In the genomic region with DNA sequence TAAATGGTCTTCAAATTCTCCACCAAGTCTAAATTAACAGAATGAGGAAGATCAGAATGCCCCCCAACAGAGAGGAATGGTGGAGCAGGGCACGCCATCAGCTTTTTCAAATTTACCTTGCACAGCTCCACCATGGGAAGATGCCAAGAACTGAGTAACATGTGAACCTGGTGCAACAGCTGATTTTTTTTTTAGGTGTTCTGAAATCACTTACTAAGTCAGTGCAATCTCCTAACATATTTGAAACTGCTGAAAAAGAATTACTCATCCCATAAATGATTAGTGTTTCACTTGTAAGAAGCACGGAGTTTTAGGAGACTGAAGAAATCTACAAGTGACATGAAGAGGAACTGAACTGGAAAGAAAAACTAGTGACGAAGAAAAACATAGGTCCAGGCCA, we compare ENCODE assay signal across 10 cellular contexts. TPM values are rescaled to one million over a fixed set of nuclear protein-coding genes. Genes with fewer than 3 reads are reported as not detected.
DNase-seq lines count a peak whose midpoint lies in the region; ATAC-seq and TF ChIP-seq lines count a peak whose summit lies in the region.
"Had no signal": no experiment of that assay in that cellular context is flagged by ENCODE, and none has a peak within 500 bp of the region (broad histone marks: within the 10 kb centered on the region; RNA-seq: fewer than 3 reads in every experiment).

No MANE protein-coding gene starts in this region.

- DNase-seq in activated naive CD4-positive, alpha-beta T cell treated with anti-CD3 and anti-CD28 coated beads for 36 hours = peak; percentile 39
- DNase-seq in activated naive CD4-positive, alpha-beta T cell treated with anti-CD3 and anti-CD28 coated beads, Interleukin-2, amount 50 U/mL, for 16 hours = no peak
- DNase-seq in Kasumi-1 (lab: John Stamatoyannopoulos, UW) = no peak
- DNase-seq in NCI-H128 (lab: John Stamatoyannopoulos, UW; ENCODE audit: unreplicated experiment) = no peak
- DNase-seq: activated CD4-positive, alpha-beta T cell treated with anti-CD3 and anti-CD28 coated beads, Interleukin-2, amount 10 ng/mL, durations not matched to agents 7 days and 5 days had no signal

- TF ChIP-seq EP300 in gastroesophageal sphincter (IDR thresholded peaks at IDR 0.05) = no peak

- H3K9me3 ChIP-seq in gastroesophageal sphincter (no peaks in the 10 kb centered on the region), stomach smooth muscle (ENCODE audit: control insufficient read depth in 2 of 2, low read length in 2 of 2) (no peaks in the 10 kb centered on the region)

- CTCF ChIA-PET in activated naive CD4-positive, alpha-beta T cell treated with anti-CD3 and anti-CD28 coated beads for 36 hours (lab: Charles Lee) = interaction anchor here (0.6 kb wide), 1 partner anchor 336 kb away, joined by 3 read pairs; no protein-coding TSS in a partner anchor

- TF ChIP-seq CTCF in VCaP (conservative IDR thresholded peaks at IDR 0.05) (no peak), gastroesophageal sphincter (IDR thresholded peaks at IDR 0.05) (no peak)

- peaks cover 9% of the 10 kb centered on the region for H3K36me3 Mint-ChIP-seq in activated naive CD4-positive, alpha-beta T cell treated with anti-CD3 and anti-CD28 coated beads for 36 hours (ENCODE audit: low read depth)

- peak overlapping the region; percentile 2; the same call in 1 of the 2 replicates for H3K27ac ChIP-seq in VCaP
- peak overlapping the region; percentile 85 to 95 (median 94) for H3K27ac ChIP-seq in gastroesophageal sphincter
- H3K27ac ChIP-seq in stomach smooth muscle (ENCODE audit: low read length) = peak overlapping the region; percentile 53

- intact Hi-C loops in activated naive CD4-positive, alpha-beta T cell treated with anti-CD3 and anti-CD28 coated beads for 36 hours (cut with micrococcal nuclease) = loop anchor here (1.0 to 10.0 kb wide), 6 partner anchors 22 to 1143 kb away; a partner anchor contains a TSS

- H3K4me3 ChIP-seq in gastroesophageal sphincter (peak overlapping the region in 1 of 2 donors; percentile 22), stomach smooth muscle (ENCODE audit: low read length in 2 of 2) (peak overlapping the region in 1 of 2 donors; percentile 40)

- H3K4me1 ChIP-seq in gastroesophageal sphincter (peaks cover 9 to 92% (median 38%) of the 10 kb centered on the region in 3 donors), stomach smooth muscle (ENCODE audit: control insufficient read depth, insufficient read depth, low read length) (peaks cover 40% of the 10 kb centered on the region)

- no peak for ATAC-seq in gastroesophageal sphincter
- ATAC-seq in HG02571 (IDR thresholded peaks at IDR 0.05; ENCODE audit: unreplicated experiment) = no peak

- peaks cover 81% of the 10 kb centered on the region for H3K4me1 Mint-ChIP-seq in activated naive CD4-positive, alpha-beta T cell treated with anti-CD3 and anti-CD28 coated beads for 36 hours (ENCODE audit: low read depth)

- H3K27me3 Mint-ChIP-seq in activated naive CD4-positive, alpha-beta T cell treated with anti-CD3 and anti-CD28 coated beads for 36 hours (ENCODE audit: low read depth) = no peaks in the 10 kb centered on the region
- H3K27me3 Mint-ChIP-seq: activated CD4-positive, alpha-beta T cell treated with anti-CD3 and anti-CD28 coated beads, Interleukin-2, amount 10 ng/mL, durations not matched to agents 7 days and 5 days; dendritic cell treated with granulocyte-macrophage colony-stimulating factor and Interleukin-4, amounts not matched to agents 40 ng/mL and 50 ng/mL, for 4 days had no signal

- no peak for TF ChIP-seq POLR2A in gastroesophageal sphincter (IDR thresholded peaks at IDR 0.05)

- H3K27me3 ChIP-seq in gastroesophageal sphincter (no peaks in the 10 kb centered on the region), stomach smooth muscle (ENCODE audit: control insufficient read depth in 1 of 2, insufficient read depth in 2 of 2, low read length in 2 of 2) (no peaks in the 10 kb centered on the region)

- H3K9ac ChIP-seq in stomach smooth muscle (ENCODE audit: low read length in 2 of 2) = no peak overlapping the region

- peak overlapping the region; percentile 21 for H3K27ac Mint-ChIP-seq in activated naive CD4-positive, alpha-beta T cell treated with anti-CD3 and anti-CD28 coated beads for 36 hours
- H3K27ac Mint-ChIP-seq: activated CD4-positive, alpha-beta T cell treated with anti-CD3 and anti-CD28 coated beads, Interleukin-2, amount 10 ng/mL, durations not matched to agents 7 days and 5 days had no signal

- WGBS in gastroesophageal sphincter (ENCODE audit: low coverage in 1 of 2), 2 donors = 20 to 28% methylated on average over 2 to 3 of the region's 3 CpGs

- no peaks in the 10 kb centered on the region for H3K9me3 Mint-ChIP-seq in activated naive CD4-positive, alpha-beta T cell treated with anti-CD3 and anti-CD28 coated beads for 36 hours
- H3K9me3 Mint-ChIP-seq: dendritic cell treated with granulocyte-macrophage colony-stimulating factor and Interleukin-4, amounts not matched to agents 40 ng/mL and 50 ng/mL, for 4 days had no signal

- no peaks in the 10 kb centered on the region for H3K36me3 ChIP-seq in gastroesophageal sphincter
- no peaks in the 10 kb centered on the region for H3K36me3 ChIP-seq in stomach smooth muscle (ENCODE audit: control insufficient read depth in 2 of 2, insufficient read depth in 2 of 2, low read length in 2 of 2)

- no peak overlapping the region for H3K4me3 Mint-ChIP-seq in activated naive CD4-positive, alpha-beta T cell treated with anti-CD3 and anti-CD28 coated beads for 36 hours
- H3K4me3 Mint-ChIP-seq: activated CD4-positive, alpha-beta T cell treated with anti-CD3 and anti-CD28 coated beads, Interleukin-2, amount 10 ng/mL, durations not matched to agents 7 days and 5 days; dendritic cell treated with granulocyte-macrophage colony-stimulating factor and Interleukin-4, amounts not matched to agents 40 ng/mL and 50 ng/mL, for 4 days had no signal

RNA-seq across cellular contexts. Expression of a gene that starts 5.1 kb away (rescaled TPM):
- total RNA-seq in activated naive CD4-positive, alpha-beta T cell treated with anti-CD3 and anti-CD28 coated beads for 36 hours = 10 to 100 TPM; 19.9 TPM
- total RNA-seq in gastroesophageal sphincter = 100 to 1,000 TPM; 130 to 180 (median 142) TPM

RNA-seq across cellular contexts. Expression of a gene that starts 52.4 kb away (rescaled TPM):
- total RNA-seq in activated naive CD4-positive, alpha-beta T cell treated with anti-CD3 and anti-CD28 coated beads for 36 hours = not detected
- total RNA-seq in gastroesophageal sphincter = 10 to 100 TPM in 2 of 4 donors, 1 to 10 TPM in 2; 4.6 to 11.5 (median 10.1) TPM
- total RNA-seq: activated CD4-positive, alpha-beta T cell treated with anti-CD3 and anti-CD28 coated beads, Interleukin-2, amount 10 ng/mL, durations not matched to agents 7 days and 5 days had no signal

Comparison
In these comparisons a context has a peak if more than half of its experiments do, and no peak if none do; other contexts are left out.
1. H3K27ac ChIP-seq: peak in every context shown above with its lines; median percentile 94 in gastroesophageal sphincter; 53 in stomach smooth muscle; 2 in VCaP.
2. RNA of a gene that starts 5.1 kb away (total RNA-seq): 130 to 180 TPM in gastroesophageal sphincter; 19.9 TPM in activated naive CD4-positive, alpha-beta T cell treated with anti-CD3 and anti-CD28 coated beads for 36 hours; every median in the first group is over 4 times any median in the second.
3. RNA of a gene that starts 52.4 kb away (total RNA-seq): 4.6 to 11.5 TPM in gastroesophageal sphincter; not detected in activated naive CD4-positive, alpha-beta T cell treated with anti-CD3 and anti-CD28 coated beads for 36 hours; every median in the first group is over 4 times any median in the second.